ENCODE assay signal across 9 cellular contexts in the genomic region with DNA sequence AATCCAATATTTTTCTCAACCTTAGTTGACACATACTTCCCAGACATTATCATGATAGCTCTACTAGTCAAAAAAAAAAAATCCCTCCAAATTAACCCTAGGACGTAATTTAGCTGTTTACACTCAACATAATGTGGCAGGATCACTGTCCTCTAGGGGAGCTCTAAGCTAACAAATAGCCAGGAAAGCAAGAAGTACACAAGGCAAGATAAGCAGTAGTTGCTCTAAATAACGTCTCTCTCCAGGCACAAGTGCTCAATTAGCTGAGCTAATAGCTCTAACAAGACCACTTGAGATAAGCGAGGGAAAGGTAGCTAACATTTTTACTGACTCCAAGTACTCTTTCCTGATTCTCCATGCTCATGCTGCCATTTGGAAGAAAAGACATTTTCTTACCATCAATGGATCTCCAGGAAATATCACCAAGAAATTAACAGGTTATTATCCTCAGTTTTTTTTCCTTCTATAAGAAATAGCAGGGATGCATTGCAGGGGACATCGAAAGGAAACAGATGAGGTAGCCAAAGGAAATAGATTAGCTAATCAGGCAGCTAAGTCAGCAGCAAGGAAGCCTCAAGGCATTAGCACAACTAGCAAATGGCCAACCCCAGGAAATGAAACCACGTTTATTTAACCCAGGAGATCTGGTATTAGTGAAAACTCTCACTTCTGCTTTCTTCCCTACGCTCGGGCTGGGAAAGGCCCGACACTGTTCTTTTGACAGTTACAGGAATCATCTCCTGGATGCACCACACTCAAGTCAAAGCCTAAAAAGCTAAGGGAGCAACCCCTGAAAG.
A peak's percentile ranks its signal among the peaks of the same experiment; 100 is the strongest.
DNase-seq lines count a peak whose midpoint lies in the region; ATAC-seq lines count a peak whose summit lies in the region.
"Had no signal": no experiment of that assay in that cellular context is flagged by ENCODE, and none has a peak within 500 bp of the region (broad histone marks: within the 10 kb centered on the region; RNA-seq: fewer than 3 reads in every experiment).

No MANE protein-coding gene starts in this region.

- intact Hi-C loops in right cardiac atrium (cut with DNase I) = no loop called here
- intact Hi-C loops in activated T-helper 2 cell treated with anti-CD3 and anti-CD28 coated beads, Interferon-gamma antibody, Interleukin-2, Interleukin-4, amounts not matched to agents 10 μg/mL and 5 μg/mL and 100 μg/mL, durations not matched to agents 14 hours and 24 hours and 36 hours (cut with micrococcal nuclease) = no loop called here

- no peak overlapping the region for H3K27ac Mint-ChIP-seq in activated T-helper 2 cell treated with anti-CD3 and anti-CD28 coated beads, Interferon-gamma antibody, Interleukin-2, Interleukin-4, amounts not matched to agents 10 μg/mL and 5 μg/mL and 100 μg/mL, durations not matched to agents 14 hours and 24 hours and 36 hours
- H3K27ac Mint-ChIP-seq: T-helper 1 cell treated with Interleukin-12 subunit alpha and Interleukin-12 subunit beta and Interleukin-4 antibody, amounts not matched to agents 30 μg/mL and 1 μg/mL, for 36 hours had no signal

- ATAC-seq in GM21737 (IDR thresholded peaks at IDR 0.05; ENCODE audit: unreplicated experiment) = peak; percentile 56
- peak; percentile 40 to 79 for ATAC-seq in right cardiac atrium
- ATAC-seq in GM21515 (IDR thresholded peaks at IDR 0.05; ENCODE audit: unreplicated experiment) = no peak

- 28% methylated on average over 8 of the region's 8 CpGs for WGBS in right cardiac atrium

- H3K9me3 Mint-ChIP-seq in activated T-helper 2 cell treated with anti-CD3 and anti-CD28 coated beads, Interferon-gamma antibody, Interleukin-2, Interleukin-4, amounts not matched to agents 10 μg/mL and 5 μg/mL and 100 μg/mL, durations not matched to agents 14 hours and 24 hours and 36 hours = peaks cover 12% of the 10 kb centered on the region
- H3K9me3 Mint-ChIP-seq: T-helper 1 cell treated with Interleukin-12 subunit alpha and Interleukin-12 subunit beta and Interleukin-4 antibody, amounts not matched to agents 30 μg/mL and 1 μg/mL, for 36 hours had no signal

- H3K4me3 Mint-ChIP-seq in activated T-helper 2 cell treated with anti-CD3 and anti-CD28 coated beads, Interferon-gamma antibody, Interleukin-2, Interleukin-4, amounts not matched to agents 10 μg/mL and 5 μg/mL and 100 μg/mL, durations not matched to agents 14 hours and 24 hours and 36 hours (ENCODE audit: low read depth) = no peak overlapping the region
- H3K4me3 Mint-ChIP-seq: T-helper 1 cell treated with Interleukin-12 subunit alpha and Interleukin-12 subunit beta and Interleukin-4 antibody, amounts not matched to agents 30 μg/mL and 1 μg/mL, for 36 hours had no signal

- H3K27me3 ChIP-seq in right cardiac atrium (ENCODE audit: control insufficient read depth, insufficient read depth) = no peaks in the 10 kb centered on the region

- no peaks in the 10 kb centered on the region for H3K9me3 ChIP-seq in right cardiac atrium (ENCODE audit: control insufficient read depth, low read length)

- no peaks in the 10 kb centered on the region for H3K4me1 ChIP-seq in right cardiac atrium (ENCODE audit: control insufficient read depth, insufficient read depth, low read length)

- no peaks in the 10 kb centered on the region for H3K4me1 Mint-ChIP-seq in activated T-helper 2 cell treated with anti-CD3 and anti-CD28 coated beads, Interferon-gamma antibody, Interleukin-2, Interleukin-4, amounts not matched to agents 10 μg/mL and 5 μg/mL and 100 μg/mL, durations not matched to agents 14 hours and 24 hours and 36 hours (ENCODE audit: low read depth)

- no peaks in the 10 kb centered on the region for H3K36me3 Mint-ChIP-seq in activated T-helper 2 cell treated with anti-CD3 and anti-CD28 coated beads, Interferon-gamma antibody, Interleukin-2, Interleukin-4, amounts not matched to agents 10 μg/mL and 5 μg/mL and 100 μg/mL, durations not matched to agents 14 hours and 24 hours and 36 hours (ENCODE audit: low read depth)

- no peaks in the 10 kb centered on the region for H3K27me3 Mint-ChIP-seq in activated T-helper 2 cell treated with anti-CD3 and anti-CD28 coated beads, Interferon-gamma antibody, Interleukin-2, Interleukin-4, amounts not matched to agents 10 μg/mL and 5 μg/mL and 100 μg/mL, durations not matched to agents 14 hours and 24 hours and 36 hours (ENCODE audit: low read depth)

- DNase-seq in DMS 273 treated with DMSO at 0.1 percent for 48 hours (lab: John Stamatoyannopoulos, UW) (peak; percentile 58), NCI-H748 treated with DMSO at 0.1 percent for 48 hours (lab: John Stamatoyannopoulos, UW) (peak; percentile 24), right cardiac atrium (no peak)
- no peak for DNase-seq in activated CD4-positive, CD25-positive, alpha-beta regulatory T cell (lab: John Stamatoyannopoulos, UW)
- no peak for DNase-seq in activated CD4-positive, CD25-positive, alpha-beta regulatory T cell treated with anti-CD3 and anti-CD28 coated beads, Interleukin-2, amount 50 U/mL, for 72 hours
- no peak for DNase-seq in activated T-helper 2 cell treated with anti-CD3 and anti-CD28 coated beads, Interferon-gamma antibody, Interleukin-2, Interleukin-4, amounts not matched to agents 10 μg/mL and 5 μg/mL and 100 μg/mL, durations not matched to agents 14 hours and 24 hours and 36 hours (ENCODE audit: low spot score)

- no peak overlapping the region for H3K27ac ChIP-seq in right cardiac atrium (ENCODE audit: low read length)

- no peak overlapping the region for H3K4me3 ChIP-seq in right cardiac atrium (ENCODE audit: low read length)

Comparison
In these comparisons a context has a peak if more than half of its experiments do, and no peak if none do; other contexts are left out.
1. DNase-seq: peak in DMS 273 treated with DMSO at 0.1 percent for 48 hours (single experiment) and NCI-H748 treated with DMSO at 0.1 percent for 48 hours (single experiment); none in right cardiac atrium (0 of 3), activated CD4-positive, CD25-positive, alpha-beta regulatory T cell (0 of 4), activated CD4-positive, CD25-positive, alpha-beta regulatory T cell treated with anti-CD3 and anti-CD28 coated beads, Interleukin-2, amount 50 U/mL, for 72 hours (single experiment) and activated T-helper 2 cell treated with anti-CD3 and anti-CD28 coated beads, Interferon-gamma antibody, Interleukin-2, Interleukin-4, amounts not matched to agents 10 μg/mL and 5 μg/mL and 100 μg/mL, durations not matched to agents 14 hours and 24 hours and 36 hours (single experiment).